ENCODE assay signal across 18 cellular contexts in genomic region chr2:33859791-33860461, GRCh38.
DNase-seq lines count a peak whose midpoint lies in the region; ATAC-seq, FAIRE-seq and TF ChIP-seq lines count a peak whose summit lies in the region.
"Had no signal": no experiment of that assay in that cellular context is flagged by ENCODE, and none has a peak within 500 bp of the region (broad histone marks: within the 10 kb centered on the region; RNA-seq: fewer than 3 reads in every experiment).

No MANE protein-coding gene starts in this region.

- SMC1A ChIA-PET in GM12878 (lab: Charles Lee; ENCODE audit: uncharacterized antibody, unreplicated experiment), result no interaction called here

- no peaks in the 10 kb centered on the region for H3K36me3 Mint-ChIP-seq in natural killer cell
- H3K36me3 Mint-ChIP-seq: brain had no signal

- intact Hi-C loops in GM12878 (cut with micrococcal nuclease; ENCODE audit: unreplicated experiment), result no loop called here
- intact Hi-C loops in natural killer cell (cut with micrococcal nuclease), result no loop called here

- H2AFZ ChIP-seq in GM12878 (ENCODE audit: control insufficient read depth, low read depth, low read length), result no peak overlapping the region

- POLR2A ChIA-PET in GM12878 (lab: Charles Lee), result no interaction called here

- peak; percentile 16 for DNase-seq in GDM1 (lab: John Stamatoyannopoulos, UW)
- no peak for DNase-seq in GM12878 (ENCODE audit: low read depth, low spot score)
- DNase-seq in natural killer cell, result no peak
- DNase-seq in DMS53 (lab: John Stamatoyannopoulos, UW), result no peak
- DNase-seq in glomerular visceral epithelial cell (ENCODE audit: extremely low spot score), result no peak
- no peak for DNase-seq in CD1c-positive myeloid dendritic cell (ENCODE audit: extremely low spot score)
- DNase-seq: activated CD4-positive, alpha-beta T cell treated with anti-CD3 and anti-CD28 coated beads for 36 hours; activated T-cell treated with anti-CD3 and anti-CD28 coated beads, Interleukin-2, amount 50 U/mL, for 48 hours; C1 segment of cervical spinal cord; NCI-H2081 treated with DMSO at 0.1 percent for 48 hours; NCI-H82; psoas muscle; T-helper 2 cell had no signal

- H4K20me1 ChIP-seq in GM12878 (ENCODE audit: control insufficient read depth, insufficient read depth), result no peaks in the 10 kb centered on the region

- BruUV-seq in GM12878 (replicated peaks; lab: Mats Ljungman, UMichigan), result no TSS peak

- H3K27ac Mint-ChIP-seq in natural killer cell, result no peak overlapping the region
- H3K27ac Mint-ChIP-seq: activated CD4-positive, alpha-beta T cell treated with anti-CD3 and anti-CD28 coated beads for 36 hours; brain had no signal

- TF ChIP-seq CTCF in GM12878 (IDR thresholded peaks at IDR 0.05 in 2 of 3, conservative IDR thresholded peaks at IDR 0.05 in 1 of 3; ENCODE audit: control insufficient read depth in 2 of 3, extremely low read depth in 1 of 3, insufficient read depth in 1 of 3, low read depth in 3 of 3, low read length in 3 of 3) (no peak), natural killer cell (IDR thresholded peaks at IDR 0.05) (no peak)

- no peak for FAIRE-seq in GM12878 (lab: Jason Lieb, UNC)

- peaks cover 4 to 12% of the 10 kb centered on the region in 2 donors for H3K9me3 Mint-ChIP-seq in natural killer cell

- TF ChIP-seq EP300 in GM12878 (IDR thresholded peaks at IDR 0.05; ENCODE audit: borderline replicate concordance in 1 of 2, control insufficient read depth in 1 of 2, low read depth in 2 of 2, low read length in 2 of 2), result no peak

- CTCF ChIA-PET in GM12878 (lab: Yijun Ruan, JAX), result no interaction called here

- H3K27ac ChIP-seq in GM12878 (ENCODE audit: control insufficient read depth, insufficient read depth), result no peak overlapping the region
- H3K27ac ChIP-seq: psoas muscle, RWPE1, thoracic aorta had no signal

- no peak overlapping the region for H3K4me3 ChIP-seq in GM12878
- H3K4me3 ChIP-seq: psoas muscle, thoracic aorta had no signal

- ATAC-seq in HG03354 (IDR thresholded peaks at IDR 0.05; ENCODE audit: poor library complexity, severe bottlenecking, unreplicated experiment) (peak; percentile 61), GM12878 (no peak), natural killer cell (no peak), GM19035 (IDR thresholded peaks at IDR 0.05; ENCODE audit: unreplicated experiment) (no peak)
- ATAC-seq: activated CD4-positive, alpha-beta T cell treated with anti-CD3 and anti-CD28 coated beads for 36 hours; psoas muscle had no signal

- no peaks in the 10 kb centered on the region for H3K27me3 ChIP-seq in GM12878 (replicated peaks in 1 of 2; ENCODE audit: control insufficient read depth in 2 of 2, insufficient read depth in 2 of 2, low read length in 1 of 2)

- H3K4me1 ChIP-seq in GM12878 (ENCODE audit: control insufficient read depth, insufficient read depth, low read length), result no peaks in the 10 kb centered on the region
- H3K4me1 ChIP-seq: psoas muscle had no signal

- TF ChIP-seq RAD21 in GM12878 (IDR thresholded peaks at IDR 0.05; ENCODE audit: insufficient read depth, low read depth, low read length), result no peak

- H3K4me1 Mint-ChIP-seq in natural killer cell, result no peaks in the 10 kb centered on the region

- H3K4me3 Mint-ChIP-seq in natural killer cell, result peak overlapping the region; percentile 7
- H3K4me3 Mint-ChIP-seq: activated CD4-positive, alpha-beta T cell treated with anti-CD3 and anti-CD28 coated beads for 36 hours; brain had no signal

- no peak overlapping the region for H3K4me2 ChIP-seq in GM12878 (ENCODE audit: control insufficient read depth, insufficient read depth)

- no peaks in the 10 kb centered on the region for H3K27me3 Mint-ChIP-seq in natural killer cell (ENCODE audit: low read depth in 2 of 2)
- H3K27me3 Mint-ChIP-seq: brain had no signal

- no peak for TF ChIP-seq POLR2A in GM12878 (IDR thresholded peaks at IDR 0.05; ENCODE audit: low read depth, low read length)

- H3K9ac ChIP-seq in GM12878 (ENCODE audit: control insufficient read depth, insufficient read depth, low read length), result no peak overlapping the region

- WGBS in GM12878 (ENCODE audit: insufficient coverage, insufficient replicate concordance, low lambda C conversion rate, missing lambda C conversion rate), result 56% methylated on average over 11 of the region's 11 CpGs

- in situ Hi-C loops in GM12878 (cut with MboI), result no loop called here

- no peaks in the 10 kb centered on the region for H3K36me3 ChIP-seq in GM12878 (ENCODE audit: control insufficient read depth in 2 of 2, insufficient read depth in 2 of 2, low read length in 1 of 2)
- H3K36me3 ChIP-seq: thoracic aorta had no signal

- no peaks in the 10 kb centered on the region; the same call in 2 of the 3 replicates for H3K9me3 ChIP-seq in GM12878 (replicated peaks; ENCODE audit: control insufficient read depth, insufficient read depth, low read length)
- H3K9me3 ChIP-seq: psoas muscle, thoracic aorta had no signal

- RAD21 ChIA-PET in GM12878 (lab: Charles Lee; ENCODE audit: unreplicated experiment), result no interaction called here

- H3K79me2 ChIP-seq in GM12878 (ENCODE audit: control insufficient read depth, insufficient read depth, low read length), result no peaks in the 10 kb centered on the region

TF ChIP-seq in GM12878, 131 proteins besides CTCF, POLR2A, EP300 and RAD21:
- TF ChIP-seq HDAC2 (IDR thresholded peaks at IDR 0.05) (no peak), RUNX3 (IDR thresholded peaks at IDR 0.05; ENCODE audit: low read length) (peak; percentile 5; the same call in 1 of the 2 replicates), FOXK2 (IDR thresholded peaks at IDR 0.05) (no peak), NRF1 (conservative IDR thresholded peaks at IDR 0.05; ENCODE audit: low read depth, low read length) (no peak), POU2F2 (IDR thresholded peaks at IDR 0.05; ENCODE audit: borderline replicate concordance, low read depth, low read length) (no peak), IRF3 (IDR thresholded peaks at IDR 0.05) (no peak), ESRRA (IDR thresholded peaks at IDR 0.05; ENCODE audit: low read length) (no peak)
